2 cellular contexts compared by ENCODE assay signal in genomic region chr16:67558859-67559258, GRCh38.
TF ChIP-seq lines count a peak whose summit lies in the region.

No MANE protein-coding gene starts in this region.

TF ChIP-seq in HepG2, 621 proteins besides CTCF, POLR2A, EP300 and RAD21:
- TF ChIP-seq FIP1L1 (IDR thresholded peaks at IDR 0.05; ENCODE audit: borderline replicate concordance, insufficient read depth, low read depth, low read length), result no peak
- peak in 1 of 2 experiments; percentile 38; a peak in 2 of 4 replicates for TF ChIP-seq MAFK (conservative IDR thresholded peaks at IDR 0.05 in 1 of 2, IDR thresholded peaks at IDR 0.05 in 1 of 2; ENCODE audit: low read length in 2 of 2)
- TF ChIP-seq, protein P1, sequence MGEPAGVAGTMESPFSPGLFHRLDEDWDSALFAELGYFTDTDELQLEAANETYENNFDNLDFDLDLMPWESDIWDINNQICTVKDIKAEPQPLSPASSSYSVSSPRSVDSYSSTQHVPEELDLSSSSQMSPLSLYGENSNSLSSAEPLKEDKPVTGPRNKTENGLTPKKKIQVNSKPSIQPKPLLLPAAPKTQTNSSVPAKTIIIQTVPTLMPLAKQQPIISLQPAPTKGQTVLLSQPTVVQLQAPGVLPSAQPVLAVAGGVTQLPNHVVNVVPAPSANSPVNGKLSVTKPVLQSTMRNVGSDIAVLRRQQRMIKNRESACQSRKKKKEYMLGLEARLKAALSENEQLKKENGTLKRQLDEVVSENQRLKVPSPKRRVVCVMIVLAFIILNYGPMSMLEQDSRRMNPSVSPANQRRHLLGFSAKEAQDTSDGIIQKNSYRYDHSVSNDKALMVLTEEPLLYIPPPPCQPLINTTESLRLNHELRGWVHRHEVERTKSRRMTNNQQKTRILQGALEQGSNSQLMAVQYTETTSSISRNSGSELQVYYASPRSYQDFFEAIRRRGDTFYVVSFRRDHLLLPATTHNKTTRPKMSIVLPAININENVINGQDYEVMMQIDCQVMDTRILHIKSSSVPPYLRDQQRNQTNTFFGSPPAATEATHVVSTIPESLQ (CRISPR knock-in tag; conservative IDR thresholded peaks at IDR 0.05), result no peak
- TF ChIP-seq MAFF (IDR thresholded peaks at IDR 0.05; ENCODE audit: low read depth, low read length), result 0 out of 2 replicates have a peak, but pooled peaks have one; percentile 24

TF ChIP-seq in K562, 482 proteins besides CTCF, POLR2A, EP300 and RAD21:
- TF ChIP-seq C11orf30 (IDR thresholded peaks at IDR 0.05; ENCODE audit: low read depth), result peak; percentile 68
- TF ChIP-seq CEBPZ (IDR thresholded peaks at IDR 0.05; ENCODE audit: borderline replicate concordance, low read depth, low read length), result no peak
- TF ChIP-seq ZNF512 (tag; IDR thresholded peaks at IDR 0.05), result 0 out of 2 replicates have a peak, but pooled peaks have one; percentile 3
- TF ChIP-seq TRIM28 (IDR thresholded peaks at IDR 0.05), result no peak
- peak; percentile 70 for TF ChIP-seq ZNF316 (IDR thresholded peaks at IDR 0.05)
- TF ChIP-seq CCNT2 (IDR thresholded peaks at IDR 0.05; ENCODE audit: borderline replicate concordance, extremely low read depth, insufficient read length, low read depth, low read length), result no peak
- no peak for TF ChIP-seq ZNF436 (CRISPR knock-in tag; IDR thresholded peaks at IDR 0.05)
- no peak for TF ChIP-seq E2F8 (IDR thresholded peaks at IDR 0.05; ENCODE audit: low read depth, partially characterized antibody)
TF ChIP-seq in K562: peak in this region for 3.
